In the genomic region with DNA sequence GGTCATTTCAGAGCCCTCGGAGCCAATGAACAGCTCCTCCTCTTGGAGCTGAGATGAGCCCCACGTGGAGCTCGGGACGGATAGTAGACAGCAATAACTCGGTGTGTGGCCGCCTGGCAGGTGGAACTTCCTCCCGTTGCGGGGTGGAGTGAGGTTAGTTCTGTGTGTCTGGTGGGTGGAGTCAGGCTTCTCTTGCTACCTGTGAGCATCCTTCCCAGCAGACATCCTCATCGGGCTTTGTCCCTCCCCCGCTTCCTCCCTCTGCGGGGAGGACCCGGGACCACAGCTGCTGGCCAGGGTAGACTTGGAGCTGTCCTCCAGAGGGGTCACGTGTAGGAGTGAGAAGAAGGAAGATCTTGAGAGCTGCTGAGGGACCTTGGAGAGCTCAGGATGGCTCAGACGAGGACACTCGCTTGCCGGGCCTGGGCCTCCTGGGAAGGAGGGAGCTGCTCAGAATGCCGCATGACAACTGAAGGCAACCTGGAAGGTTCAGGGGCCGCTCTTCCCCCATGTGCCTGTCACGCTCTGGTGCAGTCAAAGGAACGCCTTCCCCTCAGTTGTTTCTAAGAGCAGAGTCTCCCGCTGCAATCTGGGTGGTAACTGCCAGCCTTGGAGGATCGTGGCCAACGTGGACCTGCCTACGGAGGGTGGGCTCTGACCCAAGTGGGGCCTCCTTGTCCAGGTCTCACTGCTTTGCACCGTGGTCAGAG, we compare ENCODE assay signal across 20 cellular contexts. TPM values are rescaled to one million over a fixed set of nuclear protein-coding genes. Genes with fewer than 3 reads are reported as not detected.
DNase-seq lines count a peak whose midpoint lies in the region; ATAC-seq lines count a peak whose summit lies in the region.
"Had no signal": no experiment of that assay in that cellular context is flagged by ENCODE, and none has a peak within 500 bp of the region (broad histone marks: within the 10 kb centered on the region; RNA-seq: fewer than 3 reads in every experiment).

No MANE protein-coding gene starts in this region.

- H2BK15ac ChIP-seq in mesenchymal stem cell (ENCODE audit: low read depth, poor library complexity, severe bottlenecking): no peak overlapping the region

- H3K4me1 Mint-ChIP-seq in activated CD4-positive, alpha-beta T cell treated with anti-CD3 and anti-CD28 coated beads, Interleukin-2, amount 10 ng/mL, durations not matched to agents 24 days and 14 days: peaks cover 8% of the 10 kb centered on the region
- peaks cover 11% of the 10 kb centered on the region for H3K4me1 Mint-ChIP-seq in activated CD4-positive, alpha-beta memory T cell treated with anti-CD3 and anti-CD28 coated beads for 36 hours (ENCODE audit: low read depth)

- H3K36me3 Mint-ChIP-seq in activated CD4-positive, alpha-beta T cell treated with anti-CD3 and anti-CD28 coated beads, Interleukin-2, amount 10 ng/mL, durations not matched to agents 24 days and 14 days (ENCODE audit: low read depth): peaks cover 3% of the 10 kb centered on the region
- peaks cover 2% of the 10 kb centered on the region for H3K36me3 Mint-ChIP-seq in activated CD4-positive, alpha-beta memory T cell treated with anti-CD3 and anti-CD28 coated beads for 36 hours

- no peak overlapping the region for H2AK5ac ChIP-seq in mesenchymal stem cell (ENCODE audit: low read length, severe bottlenecking)

- no peak overlapping the region for H4K91ac ChIP-seq in mesenchymal stem cell (ENCODE audit: low read length)

- no peaks in the 10 kb centered on the region for H3K27me3 ChIP-seq in mesenchymal stem cell (ENCODE audit: control insufficient read depth in 1 of 2, insufficient read depth in 1 of 2, low read length in 2 of 2)
- H3K27me3 ChIP-seq in MG63: no peaks in the 10 kb centered on the region
- H3K27me3 ChIP-seq: cardiac muscle cell, esophagus squamous epithelium, vagina had no signal

- H3K27ac Mint-ChIP-seq in activated CD4-positive, alpha-beta T cell treated with anti-CD3 and anti-CD28 coated beads, Interleukin-2, amount 10 ng/mL, durations not matched to agents 24 days and 14 days: peak overlapping the region; percentile 21
- no peak overlapping the region for H3K27ac Mint-ChIP-seq in activated CD4-positive, alpha-beta memory T cell treated with anti-CD3 and anti-CD28 coated beads for 36 hours

- H3K9ac ChIP-seq in mesenchymal stem cell (ENCODE audit: low read length): no peak overlapping the region
- H3K9ac ChIP-seq: KMS-11 had no signal

- H2BK5ac ChIP-seq in mesenchymal stem cell (ENCODE audit: low read depth, low read length, poor library complexity, severe bottlenecking): no peak overlapping the region

- no peak overlapping the region for H3K4me3 Mint-ChIP-seq in activated CD4-positive, alpha-beta T cell treated with anti-CD3 and anti-CD28 coated beads, Interleukin-2, amount 10 ng/mL, durations not matched to agents 24 days and 14 days
- H3K4me3 Mint-ChIP-seq in activated CD4-positive, alpha-beta memory T cell treated with anti-CD3 and anti-CD28 coated beads for 36 hours: no peak overlapping the region
- H3K4me3 Mint-ChIP-seq: CD14-positive monocyte had no signal

- peak; percentile 73 for DNase-seq in activated CD4-positive, alpha-beta T cell treated with anti-CD3 and anti-CD28 coated beads, Interleukin-2, amount 10 ng/mL, durations not matched to agents 24 days and 14 days
- no peak for DNase-seq in activated CD4-positive, alpha-beta T cell treated with anti-CD3 and anti-CD28 coated beads for 1 hour
- DNase-seq in COR-L47 (lab: John Stamatoyannopoulos, UW) (peak; percentile 38), mesenchymal stem cell (no peak), MG63 (no peak), Ammon's horn (ENCODE audit: low spot score) (no peak)
- peak; percentile 36 for DNase-seq in activated CD4-positive, alpha-beta memory T cell treated with anti-CD3 and anti-CD28 coated beads for 36 hours
- DNase-seq: effector CD4-positive, alpha-beta T cell; esophagus squamous epithelium; mammary epithelial cell; NCI-H1092 treated with DMSO at 0.1 percent for 48 hours; NCI-H2171; SW 1271 had no signal

- H3K36me3 ChIP-seq in mesenchymal stem cell (ENCODE audit: control insufficient read depth in 1 of 2, insufficient read depth in 2 of 2, low read depth in 1 of 2, low read length in 2 of 2) (peaks cover 58 to 73% of the 10 kb centered on the region in 2 experiments), MG63 (no peaks in the 10 kb centered on the region)

- H3K79me1 ChIP-seq in mesenchymal stem cell (replicated peaks; ENCODE audit: low read length, poor library complexity, severe bottlenecking): no peaks in the 10 kb centered on the region

- no peak overlapping the region for H2BK120ac ChIP-seq in mesenchymal stem cell (ENCODE audit: low read depth, low read length)

- peak overlapping the region; percentile 28 to 34 for H2BK12ac ChIP-seq in mesenchymal stem cell (ENCODE audit: low read length in 2 of 2)

- H3K4me1 ChIP-seq in mesenchymal stem cell (ENCODE audit: control insufficient read depth, insufficient read depth, low read depth, low read length): peaks cover 17% of the 10 kb centered on the region
- H3K4me1 ChIP-seq: A549 had no signal

- POLR2A ChIA-PET in activated CD4-positive, alpha-beta memory T cell treated with anti-CD3 and anti-CD28 coated beads for 36 hours (lab: Charles Lee): no interaction called here

- peak overlapping the region in 1 of 2 experiments; percentile 2 for H3K4ac ChIP-seq in mesenchymal stem cell (ENCODE audit: low read depth in 1 of 2, low read length in 2 of 2)

- H3K9me3 Mint-ChIP-seq in activated CD4-positive, alpha-beta T cell treated with anti-CD3 and anti-CD28 coated beads, Interleukin-2, amount 10 ng/mL, durations not matched to agents 24 days and 14 days: no peaks in the 10 kb centered on the region
- H3K9me3 Mint-ChIP-seq in activated CD4-positive, alpha-beta memory T cell treated with anti-CD3 and anti-CD28 coated beads for 36 hours: no peaks in the 10 kb centered on the region

- H3K4me2 ChIP-seq in mesenchymal stem cell (ENCODE audit: low read length, poor library complexity, severe bottlenecking): no peak overlapping the region
- H3K4me2 ChIP-seq: A549, KMS-11 had no signal

- CTCF ChIA-PET in activated CD4-positive, alpha-beta memory T cell treated with anti-CD3 and anti-CD28 coated beads for 36 hours (lab: Charles Lee): no interaction called here

- H3K4me3 ChIP-seq in mesenchymal stem cell (ENCODE audit: insufficient read depth in 1 of 2, low read depth in 1 of 2, low read length in 2 of 2): peak overlapping the region in 1 of 2 experiments; percentile 2
- H3K4me3 ChIP-seq in MG63: no peak overlapping the region
- H3K4me3 ChIP-seq: A549, cardiac muscle cell, esophagus squamous epithelium, vagina had no signal

- H3K27ac ChIP-seq in mesenchymal stem cell (ENCODE audit: low read length, poor library complexity, severe bottlenecking): no peak overlapping the region
- H3K27ac ChIP-seq: A549, cardiac muscle cell, esophagus squamous epithelium, KMS-11, vagina, VCaP had no signal

- H3K18ac ChIP-seq in mesenchymal stem cell (ENCODE audit: low read depth in 1 of 2, low read length in 2 of 2): no peak overlapping the region

- no peak for ATAC-seq in GM21526 (IDR thresholded peaks at IDR 0.05; ENCODE audit: low FRiP score, unreplicated experiment)
- ATAC-seq: A549 had no signal

- no peak overlapping the region for H2AFZ ChIP-seq in mesenchymal stem cell (ENCODE audit: low read depth, low read length)

- H3K9me3 ChIP-seq in mesenchymal stem cell (ENCODE audit: control insufficient read depth, low read length) (no peaks in the 10 kb centered on the region), MG63 (no peaks in the 10 kb centered on the region)
- H3K9me3 ChIP-seq: A549, esophagus squamous epithelium, vagina had no signal

- intact Hi-C loops in activated CD4-positive, alpha-beta T cell treated with anti-CD3 and anti-CD28 coated beads, Interleukin-2, amount 10 ng/mL, durations not matched to agents 24 days and 14 days (cut with micrococcal nuclease): no loop called here
- intact Hi-C loops in activated CD4-positive, alpha-beta memory T cell treated with anti-CD3 and anti-CD28 coated beads for 36 hours (cut with micrococcal nuclease): no loop called here

- H3K27me3 Mint-ChIP-seq in activated CD4-positive, alpha-beta T cell treated with anti-CD3 and anti-CD28 coated beads, Interleukin-2, amount 10 ng/mL, durations not matched to agents 24 days and 14 days: no peaks in the 10 kb centered on the region
- H3K27me3 Mint-ChIP-seq in activated CD4-positive, alpha-beta memory T cell treated with anti-CD3 and anti-CD28 coated beads for 36 hours: no peaks in the 10 kb centered on the region

- H3K23ac ChIP-seq in mesenchymal stem cell (ENCODE audit: low read length in 2 of 2): no peak overlapping the region

- H4K8ac ChIP-seq in mesenchymal stem cell (ENCODE audit: low read length): no peak overlapping the region

- 92% methylated on average over 25 of the region's 25 CpGs for WGBS in mesenchymal stem cell

- no peak overlapping the region for H3K14ac ChIP-seq in mesenchymal stem cell (ENCODE audit: low read length in 2 of 2)

RNA-seq across cellular contexts. Expression of gene MSANTD1, which starts 5.7 kb away (rescaled TPM):
- 0.62 and 0.70 TPM in 2 replicates for total RNA-seq in activated CD4-positive, alpha-beta T cell treated with anti-CD3 and anti-CD28 coated beads, Interleukin-2, amount 10 ng/mL, durations not matched to agents 24 days and 14 days
- total RNA-seq in activated CD4-positive, alpha-beta memory T cell treated with anti-CD3 and anti-CD28 coated beads for 36 hours: under 1 TPM; 0.39 to 0.45 TPM
- polyA plus RNA-seq in mesenchymal stem cell (2013, experiment 1 of 2): 0.07 TPM
- polyA plus RNA-seq in mesenchymal stem cell (2013, experiment 2 of 2): 0.11 TPM
- 0.57 TPM in 1 of 2 replicates, not detected in the other for total RNA-seq in MG63 (2014; rRNA removed; shearing (Covaris generic); ENCODE audit: low replicate concordance)
- polyA plus RNA-seq: CD14-positive monocyte had no signal

RNA-seq across cellular contexts. Expression of gene RGS12, which starts 49.6 kb away (rescaled TPM):
- total RNA-seq in activated CD4-positive, alpha-beta T cell treated with anti-CD3 and anti-CD28 coated beads, Interleukin-2, amount 10 ng/mL, durations not matched to agents 24 days and 14 days: 3.3 and 3.7 TPM in 2 replicates
- total RNA-seq in activated CD4-positive, alpha-beta memory T cell treated with anti-CD3 and anti-CD28 coated beads for 36 hours: 1 to 10 TPM; 8.6 to 8.8 TPM
- polyA plus RNA-seq in mesenchymal stem cell (2013, experiment 1 of 2): 11.5 TPM
- 11.0 TPM for polyA plus RNA-seq in mesenchymal stem cell (2013, experiment 2 of 2)
- 9.8 and 21.4 TPM in 2 replicates for total RNA-seq in MG63 (2014; rRNA removed; shearing (Covaris generic); ENCODE audit: low replicate concordance)

Comparison
In these comparisons a context has a peak if more than half of its experiments do, and no peak if none do; other contexts are left out.
1. DNase-seq: peak in activated CD4-positive, alpha-beta T cell treated with anti-CD3 and anti-CD28 coated beads, Interleukin-2, amount 10 ng/mL, durations not matched to agents 24 days and 14 days (single experiment), COR-L47 (single experiment) and activated CD4-positive, alpha-beta memory T cell treated with anti-CD3 and anti-CD28 coated beads for 36 hours (single experiment); none in activated CD4-positive, alpha-beta T cell treated with anti-CD3 and anti-CD28 coated beads for 1 hour (single experiment), mesenchymal stem cell (single experiment), MG63 (single experiment) and Ammon's horn (single experiment).